ENCODE assay signal across 24 cellular contexts in genomic region chr6:51574040-51574439, GRCh38.
"Had no signal": no experiment of that assay in that cellular context is flagged by ENCODE, and none has a peak within 500 bp of the region (broad histone marks: within the 10 kb centered on the region; RNA-seq: fewer than 3 reads in every experiment).

No MANE protein-coding gene starts in this region.

- H3K36me3 ChIP-seq: colonic mucosa, esophagus muscularis mucosa, esophagus squamous epithelium, gastrocnemius medialis, gastroesophageal sphincter, heart left ventricle, heart right ventricle had no signal

- H3K27ac ChIP-seq: colonic mucosa, coronary artery, dorsolateral prefrontal cortex, epithelial cell of prostate, esophagus muscularis mucosa, esophagus squamous epithelium, foreskin keratinocyte, gastrocnemius medialis, gastroesophageal sphincter, heart left ventricle, heart right ventricle had no signal

- DNase-seq: colonic mucosa; cortex of kidney; dermis blood vessel endothelial cell; dorsolateral prefrontal cortex; effector CD4-positive, alpha-beta T cell; effector CD8-positive, alpha-beta T cell; effector memory CD4-positive, alpha-beta T cell; effector memory CD8-positive, alpha-beta T cell; endodermal cell; erythroblast; esophagus squamous epithelium; foreskin fibroblast; foreskin keratinocyte; foreskin melanocyte; gastrocnemius medialis; glutamatergic neuron; head of caudate nucleus; heart left ventricle; heart right ventricle had no signal

- H3K27me3 ChIP-seq: colonic mucosa, esophagus muscularis mucosa, esophagus squamous epithelium, foreskin keratinocyte, gastrocnemius medialis, gastroesophageal sphincter, heart left ventricle, heart right ventricle had no signal

- H3K4me1 ChIP-seq: colonic mucosa, esophagus muscularis mucosa, esophagus squamous epithelium, foreskin keratinocyte, gastrocnemius medialis, gastroesophageal sphincter, heart left ventricle, heart right ventricle had no signal

- ATAC-seq: effector memory CD8-positive, alpha-beta T cell; esophagus mucosa; foreskin keratinocyte; gastrocnemius medialis; gastroesophageal sphincter; heart left ventricle; heart right ventricle had no signal

- H3K4me3 ChIP-seq: colonic mucosa, coronary artery, dorsolateral prefrontal cortex, esophagus muscularis mucosa, esophagus squamous epithelium, gastrocnemius medialis, gastroesophageal sphincter, heart left ventricle, heart right ventricle had no signal

- H3K9me3 ChIP-seq: colonic mucosa, esophagus squamous epithelium, gastrocnemius medialis had no signal
